28 cellular contexts compared by ENCODE assay signal in genomic region chr1:2789986-2790581, GRCh38. TPM values are rescaled to one million over a fixed set of nuclear protein-coding genes. Genes with fewer than 3 reads are reported as not detected.
DNase-seq lines count a peak whose midpoint lies in the region; ATAC-seq and TF ChIP-seq lines count a peak whose summit lies in the region.
"Had no signal": no experiment of that assay in that cellular context is flagged by ENCODE, and none has a peak within 500 bp of the region (broad histone marks: within the 10 kb centered on the region; RNA-seq: fewer than 3 reads in every experiment).

No MANE protein-coding gene starts in this region.

- no peak overlapping the region for H3K27ac ChIP-seq in BLaER1
- H3K27ac ChIP-seq in SJCRH30, result no peak overlapping the region
- H3K27ac ChIP-seq: gastrocnemius medialis, hepatocyte, PC-9, upper lobe of left lung had no signal

- H3K27me3 ChIP-seq in BLaER1 (no peaks in the 10 kb centered on the region), SJCRH30 (peaks cover 3% of the 10 kb centered on the region; the same call in 1 of the 2 replicates), BE2C (no peaks in the 10 kb centered on the region)
- H3K27me3 ChIP-seq: hepatocyte had no signal

- no peaks in the 10 kb centered on the region for H3K27me3 Mint-ChIP-seq in osteocyte (ENCODE audit: unreplicated experiment)
- H3K27me3 Mint-ChIP-seq: progenitor cell of endocrine pancreas had no signal

- DNase-seq in activated T-cell treated with anti-CD3 and anti-CD28 coated beads, Interleukin-2, amount 50 U/mL, for 1 hour, result peak; percentile 11
- DNase-seq in activated T-cell treated with anti-CD3 and anti-CD28 coated beads for 4 hours (no peak), left cardiac atrium (peak; percentile 16), osteocyte (ENCODE audit: extremely low spot score, unreplicated experiment) (peak; percentile 83), SJCRH30 (no peak), cerebellar cortex (ENCODE audit: low spot score) (no peak), BE2C (no peak)
- DNase-seq: activated CD4-positive, alpha-beta T cell treated with anti-CD3 and anti-CD28 coated beads for 4 hours; activated gamma-delta T cell treated with Interleukin-2 at 50 U/mL for 16 hours; activated T-cell treated with anti-CD3 and anti-CD28 coated beads, Interleukin-2, amount 50 U/mL, for 24 hours; CD4-positive, alpha-beta T cell; DMS79 treated with DMSO at 0.1 percent for 48 hours; gastrocnemius medialis; GDM1; Kasumi-1; mesendoderm; NCI-H1417; NCI-H2029; NCI-H526 treated with DMSO at 0.1 percent for 48 hours; PC-9; SHP77 treated with DMSO at 0.1 percent for 48 hours; stimulated activated naive CD4-positive, alpha-beta T cell had no signal

- H3K4me3 ChIP-seq in BLaER1 (no peak overlapping the region), SJCRH30 (no peak overlapping the region), BE2C (ENCODE audit: low read depth, low read length) (no peak overlapping the region)
- H3K4me3 ChIP-seq: gastrocnemius medialis, hepatocyte, PC-9 had no signal

- H3K36me3 Mint-ChIP-seq in osteocyte (ENCODE audit: unreplicated experiment), result no peaks in the 10 kb centered on the region
- H3K36me3 Mint-ChIP-seq: brain had no signal

- H3K9ac ChIP-seq in BLaER1, result no peak overlapping the region

- H3K36me3 ChIP-seq in BLaER1 (peaks cover 2% of the 10 kb centered on the region; the same call in 1 of the 2 replicates), SJCRH30 (no peaks in the 10 kb centered on the region), BE2C (no peaks in the 10 kb centered on the region)
- H3K36me3 ChIP-seq: gastrocnemius medialis, upper lobe of left lung had no signal

- ATAC-seq in left cardiac atrium, result no peak
- ATAC-seq: gastrocnemius medialis had no signal

- H3K9me3 Mint-ChIP-seq in osteocyte (ENCODE audit: unreplicated experiment), result peaks cover 26% of the 10 kb centered on the region

- TF ChIP-seq CTCF in osteocyte (IDR thresholded peaks at IDR 0.05) (no peak), BE2C (IDR thresholded peaks at IDR 0.05; ENCODE audit: low read depth, low read length) (no peak)

- no peaks in the 10 kb centered on the region for H3K4me1 Mint-ChIP-seq in osteocyte (ENCODE audit: unreplicated experiment)
- H3K4me1 Mint-ChIP-seq: brain had no signal

- H3K27ac Mint-ChIP-seq in osteocyte (ENCODE audit: unreplicated experiment), result no peak overlapping the region
- H3K27ac Mint-ChIP-seq: activated T-cell treated with anti-CD3 and anti-CD28 coated beads, Interleukin-2, amount 50 U/mL, for 24 hours; brain; CD4-positive, alpha-beta T cell; progenitor cell of endocrine pancreas had no signal

- H3K9me3 ChIP-seq in BLaER1, result peaks cover 56% of the 10 kb centered on the region
- peaks cover 12% of the 10 kb centered on the region for H3K9me3 ChIP-seq in SJCRH30 (replicated peaks)
- no peaks in the 10 kb centered on the region for H3K9me3 ChIP-seq in BE2C

- no peaks in the 10 kb centered on the region for H4K20me1 ChIP-seq in BLaER1

- H3K4me2 ChIP-seq in BLaER1, result peak overlapping the region; percentile 56; the same call in 1 of the 2 replicates
- H3K4me2 ChIP-seq: hepatocyte, PC-9 had no signal

- intact Hi-C loops in left cardiac atrium (cut with DNase I), result loop anchor here in 1 of 2 donors (5.0 kb wide), 1 partner anchor 373 kb away; no protein-coding TSS in a partner anchor

- peaks cover 20% of the 10 kb centered on the region for H3K4me1 ChIP-seq in BLaER1
- no peaks in the 10 kb centered on the region for H3K4me1 ChIP-seq in SJCRH30
- H3K4me1 ChIP-seq in BE2C, result no peaks in the 10 kb centered on the region
- H3K4me1 ChIP-seq: gastrocnemius medialis had no signal

- H3K4me3 Mint-ChIP-seq in osteocyte (ENCODE audit: unreplicated experiment), result no peak overlapping the region
- H3K4me3 Mint-ChIP-seq: activated T-cell treated with anti-CD3 and anti-CD28 coated beads, Interleukin-2, amount 50 U/mL, for 24 hours; brain; CD4-positive, alpha-beta T cell had no signal

RNA-seq across cellular contexts. Expression of gene TTC34, which starts 11.4 kb away (rescaled TPM):
- total RNA-seq in left cardiac atrium (under 1 TPM; 0.52 to 0.53 TPM), osteocyte (1.4 and 1.7 TPM in 2 replicates)
- 0.33 and 0.38 TPM in 2 replicates for total RNA-seq in SJCRH30 (2014; rRNA removed; shearing (Covaris generic))
- 0.12 TPM for polyA plus RNA-seq in BE2C (2012; ENCODE audit: insufficient read depth, insufficient read length, low read depth)
- total RNA-seq: A172, gastrocnemius medialis had no signal

Comparison
In these comparisons a context has a peak if more than half of its experiments do, and no peak if none do; other contexts are left out.
1. DNase-seq: peak in activated T-cell treated with anti-CD3 and anti-CD28 coated beads, Interleukin-2, amount 50 U/mL, for 1 hour (single experiment), left cardiac atrium (single experiment) and osteocyte (single experiment); none in activated T-cell treated with anti-CD3 and anti-CD28 coated beads for 4 hours (single experiment), SJCRH30 (0 of 2), cerebellar cortex (single experiment) and BE2C (single experiment).